8 cellular contexts compared by ENCODE assay signal in the genomic region with DNA sequence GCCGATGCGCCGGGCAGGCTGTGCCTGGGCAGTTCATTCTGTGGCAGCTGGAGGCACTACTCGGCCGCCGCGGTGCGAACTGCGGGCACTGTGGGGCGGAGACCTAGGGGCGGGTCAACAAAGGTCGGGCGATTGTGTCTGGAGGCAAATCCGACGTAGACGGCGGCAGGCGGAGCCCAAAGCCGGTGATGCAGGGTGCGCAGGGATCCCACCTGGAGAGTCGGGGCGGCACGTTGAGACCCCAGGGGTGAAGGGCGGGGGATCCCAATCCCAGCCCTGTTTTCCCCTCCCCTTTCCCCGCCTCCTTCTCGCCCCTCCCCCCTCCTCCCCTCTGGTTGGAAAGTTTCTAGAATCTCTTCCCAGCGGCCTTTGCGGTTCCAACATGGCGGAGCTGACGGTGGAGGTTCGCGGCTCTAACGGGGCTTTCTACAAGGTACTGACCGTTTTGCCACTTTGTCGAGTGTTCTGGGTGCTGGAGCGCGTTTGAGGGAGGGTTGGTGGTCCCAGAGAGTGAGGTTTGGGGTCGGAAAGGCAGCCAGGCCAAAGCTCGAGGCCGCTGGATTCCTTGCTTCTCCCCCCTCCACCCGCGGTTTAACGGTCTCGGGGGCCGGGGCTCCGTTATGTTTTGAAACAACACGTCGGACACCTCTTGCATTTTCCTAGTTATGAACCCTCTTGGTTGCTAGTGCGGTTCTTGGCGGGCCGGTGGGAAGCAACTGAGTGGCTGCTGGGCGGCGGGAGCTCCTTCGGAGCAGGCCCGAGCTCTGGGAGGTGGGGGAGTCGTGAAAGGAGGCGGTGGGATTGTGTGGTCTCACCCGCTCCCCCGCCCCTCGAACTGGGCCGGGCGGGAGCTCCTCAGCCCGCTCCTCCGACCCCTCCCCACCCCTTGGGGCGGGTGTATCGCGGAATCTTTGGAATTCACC. TPM values are rescaled to one million over a fixed set of nuclear protein-coding genes. Genes with fewer than 3 reads are reported as not detected.
DNase-seq lines count a peak whose midpoint lies in the region; ATAC-seq and TF ChIP-seq lines count a peak whose summit lies in the region.

A gene (plus strand): TSS at position 367 of the 923 bp plus-strand sequence. CDS start 16 bp downstream, at position 383.

- peak; percentile 46 for DNase-seq in AG04450 (ENCODE audit: low read depth, low spot score)
- DNase-seq in NCI-H2196 (lab: John Stamatoyannopoulos, UW; ENCODE audit: unreplicated experiment): peak; percentile 97
- peak; percentile 85 for DNase-seq in breast epithelium (ENCODE audit: low spot score in 2 of 2)
- DNase-seq in iPS-NIHi11 (ENCODE audit: low spot score): peak; percentile 99
- DNase-seq in smooth muscle cell of the brain vasculature (ENCODE audit: low read depth, low spot score): peak; percentile 54

- no peaks in the 10 kb centered on the region for H3K36me3 ChIP-seq in breast epithelium

- POLR2A ChIA-PET in AG04450 (lab: Yijun Ruan, JAX): interaction anchor here (1.1 kb wide), 1 partner anchor 22 kb away, joined by 4 read pairs; no protein-coding TSS in a partner anchor

- CTCF ChIA-PET in AG04450 (lab: Charles Lee): interaction anchor here (0.6 to 2.3 kb wide), 20 partner anchors 11 to 1773 kb away, joined by 3 to 18 read pairs (median 4); no protein-coding TSS in a partner anchor

- ATAC-seq in GM18870 (IDR thresholded peaks at IDR 0.05; ENCODE audit: unreplicated experiment) (peak; percentile 97), HG03135 (IDR thresholded peaks at IDR 0.05; ENCODE audit: unreplicated experiment) (peak; percentile 99)

- peak; percentile 74 for TF ChIP-seq CTCF in AG04450 (IDR thresholded peaks at IDR 0.05; ENCODE audit: low read depth, low read length)
- TF ChIP-seq CTCF in VCaP (conservative IDR thresholded peaks at IDR 0.05): peak; percentile 87
- peak; percentile 36 to 73 (median 59) for TF ChIP-seq CTCF in breast epithelium (IDR thresholded peaks at IDR 0.05)

- intact Hi-C loops in breast epithelium (cut with DNase I; ENCODE audit: low total_unique reads): no loop called here

- peak; percentile 19 for TF ChIP-seq POLR2A in breast epithelium (IDR thresholded peaks at IDR 0.05)

- H3K27ac ChIP-seq in AG04450 (ENCODE audit: low read depth, low read length) (peak within 1 kb of the TSS; percentile 91), VCaP (peak within 1 kb of the TSS; percentile 79), breast epithelium (peak within 1 kb of the TSS; percentile 94 to 97)

- H3K4me3 ChIP-seq in AG04450 (ENCODE audit: low read depth, low read length) (peak within 1 kb of the TSS; percentile 96), breast epithelium (peak within 1 kb of the TSS; percentile 78 to 93 (median 91))

- H3K4me1 ChIP-seq in breast epithelium: peaks cover 0 to 4% of the 10 kb centered on the region in 2 donors

- H3K27me3 ChIP-seq in AG04450 (ENCODE audit: control insufficient read depth, insufficient read depth, low read length): no peaks in the 10 kb centered on the region
- H3K27me3 ChIP-seq in breast epithelium: no peaks in the 10 kb centered on the region

- H3K9me3 ChIP-seq in AG04450 (ENCODE audit: control insufficient read depth, insufficient read depth, low read length): peaks cover 3% of the 10 kb centered on the region; the same call in 1 of the 2 replicates
- H3K9me3 ChIP-seq in breast epithelium: no peaks in the 10 kb centered on the region

RNA-seq across cellular contexts. Expression of the gene that starts here (rescaled TPM):
- polyA plus RNA-seq in AG04450 (2011; rRNA removed): 163 and 205 TPM in 2 replicates
- 217 and 259 TPM in 2 replicates for polyA minus RNA-seq in AG04450 (2011; rRNA and poly(A)+ RNA removed)
- 100 to 1,000 TPM; 130 to 152 (median 150) TPM for total RNA-seq in breast epithelium

Comparison
In these comparisons a context has a peak if more than half of its experiments do, and no peak if none do; other contexts are left out.
1. Peak in every context shown above with its lines: DNase-seq, ATAC-seq, H3K4me3 ChIP-seq and H3K27ac ChIP-seq.
2. DNase-seq: peak in every context shown above with its lines; median percentile 99 in iPS-NIHi11; 97 in NCI-H2196; 85 in breast epithelium; 54 in smooth muscle cell of the brain vasculature; 46 in AG04450.